Comparison of ENCODE assay signal across 26 cellular contexts in the genomic region with DNA sequence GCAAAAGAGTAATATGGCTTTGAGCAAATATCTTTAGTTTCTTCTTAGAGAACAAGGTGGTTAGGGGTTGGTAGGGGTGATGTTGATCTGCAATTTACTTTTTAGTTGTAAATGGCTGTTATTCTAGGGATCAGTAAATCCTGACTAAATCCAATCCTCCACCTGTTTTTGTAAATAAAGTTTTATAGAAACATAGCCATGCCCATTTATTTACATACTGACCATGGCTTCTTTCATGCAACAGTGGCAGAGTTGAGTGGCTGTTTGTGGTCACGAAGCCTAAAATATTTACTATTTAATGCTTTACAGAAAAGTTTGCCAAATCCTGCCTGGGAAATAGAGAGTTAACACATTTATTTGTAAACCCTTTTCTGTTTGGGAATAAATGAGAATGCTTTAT.
"Had no signal": no experiment of that assay in that cellular context is flagged by ENCODE, and none has a peak within 500 bp of the region (broad histone marks: within the 10 kb centered on the region; RNA-seq: fewer than 3 reads in every experiment).

No MANE protein-coding gene starts in this region.

- H3K27me3 ChIP-seq: hepatocyte, ovary, right atrium auricular region, right lobe of liver, stomach, testis, thyroid gland, upper lobe of right lung had no signal

- H3K9me3 ChIP-seq: ovary, right lobe of liver, testis, thyroid gland, upper lobe of right lung had no signal

- H3K27ac Mint-ChIP-seq: progenitor cell of endocrine pancreas had no signal

- H3K36me3 ChIP-seq: ovary, right atrium auricular region, right lobe of liver, thyroid gland, upper lobe of right lung had no signal

- ATAC-seq: naive thymus-derived CD4-positive, alpha-beta T cell; natural killer cell treated with Interleukin-12 subunit alpha and Interleukin-12 subunit beta and Interleukin-15 and Interleukin-18, amount 100 ng/mL, for 72 hours; right lobe of liver; stimulated activated naive CD8-positive, alpha-beta T cell treated with anti-CD3 and anti-CD28 coated beads, Interleukin-15, Interleukin-2, amounts not matched to agents 100 U/mL and 50 U/mL, for 24 hours; upper lobe of right lung had no signal

- H3K4me3 ChIP-seq: hepatocyte, left ventricle myocardium inferior, lung, mucosa of descending colon, ovary, right atrium auricular region, right lobe of liver, smooth muscle cell, stomach, testis, thyroid gland, upper lobe of right lung had no signal

- H3K27me3 Mint-ChIP-seq: naive thymus-derived CD4-positive, alpha-beta T cell; natural killer cell treated with Interleukin-12 subunit alpha and Interleukin-12 subunit beta and Interleukin-15 and Interleukin-18, amount 100 ng/mL, for 72 hours; progenitor cell of endocrine pancreas; stimulated activated naive B cell treated with anti-CD40 and anti-IgM and Interleukin-4, amounts not matched to agents 10 μg/mL and 1 μg/mL and 100 μg/mL, for 72 hours had no signal

- H3K4me1 ChIP-seq: testis had no signal

- H3K27ac ChIP-seq: hepatocyte, left ventricle myocardium inferior, ovary, right atrium auricular region, right lobe of liver, stomach, testis, upper lobe of right lung had no signal

- H3K4me2 ChIP-seq: hepatocyte, smooth muscle cell had no signal

- H3K4me3 Mint-ChIP-seq: natural killer cell treated with Interleukin-12 subunit alpha and Interleukin-12 subunit beta and Interleukin-15 and Interleukin-18, amount 100 ng/mL, for 72 hours had no signal

- FAIRE-seq: urothelium cell line had no signal

- DNase-seq: islet precursor cell; left ventricle myocardium inferior; mesendoderm; midbrain; mucosa of descending colon; ovary; right lobe of liver; stimulated activated CD4-positive, alpha-beta T cell treated with anti-CD3 and anti-CD28 coated beads, Interleukin-1b, Interleukin-23, amount 100 ng/mL, for 48 hours; stimulated activated CD4-positive, alpha-beta T cell treated with anti-CD3 and anti-CD28 coated beads, Interleukin-2, amount 100 ng/mL, for 48 hours; stimulated activated CD4-positive, alpha-beta T cell treated with anti-CD3 and anti-CD28 coated beads, Interleukin-4, amount 100 ng/mL, for 4 hours; stimulated activated CD8-positive, alpha-beta memory T cell treated with anti-CD3 and anti-CD28 coated beads, Interleukin-4, amount 100 ng/mL, for 48 hours; stimulated activated naive B cell treated with anti-CD40 and anti-IgM and Interleukin-4, amounts not matched to agents 10 μg/mL and 1 μg/mL and 100 μg/mL, for 72 hours; stimulated activated naive CD8-positive, alpha-beta T cell treated with anti-CD3 and anti-CD28 coated beads, Interleukin-15, Interleukin-2, amounts not matched to agents 100 U/mL and 50 U/mL, for 24 hours; stomach; testis; thyroid gland; trophoblast cell; upper lobe of right lung had no signal

- H2AFZ ChIP-seq: hepatocyte had no signal
